1 cellular context compared by ENCODE assay signal in the genomic region with DNA sequence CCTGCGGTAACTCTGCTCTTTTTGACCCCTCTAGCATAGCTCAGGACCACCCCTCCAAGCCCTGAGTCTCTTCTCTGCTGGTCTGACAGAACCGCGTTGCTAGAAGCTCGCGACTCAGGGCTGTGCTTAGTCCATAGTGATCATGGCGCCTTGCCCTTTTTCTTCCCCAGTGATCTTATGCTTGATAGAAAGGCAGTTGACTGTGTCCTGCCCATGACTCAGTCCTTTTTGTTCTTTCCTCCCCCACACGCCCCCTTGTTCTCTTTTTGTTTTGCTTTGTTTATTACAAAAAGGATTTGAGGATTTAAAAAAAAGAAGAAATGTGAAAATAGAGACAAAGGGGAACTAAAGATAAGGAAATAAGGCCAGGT.
TF ChIP-seq lines count a peak whose summit lies in the region.

No MANE protein-coding gene starts in this region.

TF ChIP-seq in SK-N-SH, 30 proteins besides CTCF, POLR2A, EP300 and RAD21:
- no peak for TF ChIP-seq ZBTB33 (IDR thresholded peaks at IDR 0.05; ENCODE audit: borderline replicate concordance, low read depth)
- TF ChIP-seq NFIC (IDR thresholded peaks at IDR 0.05; ENCODE audit: borderline replicate concordance), result no peak
- no peak for TF ChIP-seq MXI1 (IDR thresholded peaks at IDR 0.05; ENCODE audit: low read depth, low read length)
- TF ChIP-seq TEAD4 (IDR thresholded peaks at IDR 0.05; ENCODE audit: borderline replicate concordance, insufficient read depth), result no peak
- no peak for TF ChIP-seq TAF1 (IDR thresholded peaks at IDR 0.05; ENCODE audit: borderline replicate concordance, low read depth, low read length)
- TF ChIP-seq NRF1 (IDR thresholded peaks at IDR 0.05; ENCODE audit: low read depth, low read length), result no peak
- TF ChIP-seq IRF3 (IDR thresholded peaks at IDR 0.05; ENCODE audit: low read depth, low read length), result no peak
- no peak for TF ChIP-seq MEF2A (IDR thresholded peaks at IDR 0.05; ENCODE audit: borderline replicate concordance, low read depth)
- no peak for TF ChIP-seq USF1 (IDR thresholded peaks at IDR 0.05; ENCODE audit: borderline replicate concordance, low read depth)
- TF ChIP-seq, protein P1, sequence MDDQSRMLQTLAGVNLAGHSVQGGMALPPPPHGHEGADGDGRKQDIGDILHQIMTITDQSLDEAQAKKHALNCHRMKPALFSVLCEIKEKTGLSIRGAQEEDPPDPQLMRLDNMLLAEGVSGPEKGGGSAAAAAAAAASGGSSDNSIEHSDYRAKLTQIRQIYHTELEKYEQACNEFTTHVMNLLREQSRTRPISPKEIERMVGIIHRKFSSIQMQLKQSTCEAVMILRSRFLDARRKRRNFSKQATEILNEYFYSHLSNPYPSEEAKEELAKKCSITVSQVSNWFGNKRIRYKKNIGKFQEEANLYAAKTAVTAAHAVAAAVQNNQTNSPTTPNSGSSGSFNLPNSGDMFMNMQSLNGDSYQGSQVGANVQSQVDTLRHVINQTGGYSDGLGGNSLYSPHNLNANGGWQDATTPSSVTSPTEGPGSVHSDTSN (IDR thresholded peaks at IDR 0.05), result no peak
- TF ChIP-seq RCOR1 (IDR thresholded peaks at IDR 0.05; ENCODE audit: low read length), result no peak
- TF ChIP-seq EZH2phosphoT487 (IDR thresholded peaks at IDR 0.05; ENCODE audit: borderline replicate concordance, low read depth), result no peak
- no peak for TF ChIP-seq RFX5 (IDR thresholded peaks at IDR 0.05; ENCODE audit: low read length)
- TF ChIP-seq ELF1 (IDR thresholded peaks at IDR 0.05), result no peak
- TF ChIP-seq, protein P2, sequence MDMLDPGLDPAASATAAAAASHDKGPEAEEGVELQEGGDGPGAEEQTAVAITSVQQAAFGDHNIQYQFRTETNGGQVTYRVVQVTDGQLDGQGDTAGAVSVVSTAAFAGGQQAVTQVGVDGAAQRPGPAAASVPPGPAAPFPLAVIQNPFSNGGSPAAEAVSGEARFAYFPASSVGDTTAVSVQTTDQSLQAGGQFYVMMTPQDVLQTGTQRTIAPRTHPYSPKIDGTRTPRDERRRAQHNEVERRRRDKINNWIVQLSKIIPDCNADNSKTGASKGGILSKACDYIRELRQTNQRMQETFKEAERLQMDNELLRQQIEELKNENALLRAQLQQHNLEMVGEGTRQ (IDR thresholded peaks at IDR 0.05; ENCODE audit: borderline replicate concordance, low read depth, low read length), result no peak
